In genomic region chr5:67605730-67606585, GRCh38 we compare ENCODE assay signal across 1 cellular context.
A peak's percentile ranks its signal among the peaks of the same experiment; 100 is the strongest.
TF ChIP-seq lines count a peak whose summit lies in the region.

No MANE protein-coding gene starts in this region.

TF ChIP-seq in HepG2, 621 proteins besides CTCF, POLR2A, EP300 and RAD21 (continued from another document and continues in another):
- TF ChIP-seq ZUFSP (CRISPR knock-in tag; IDR thresholded peaks at IDR 0.05; ENCODE audit: borderline replicate concordance), result no peak
- no peak for TF ChIP-seq ZNF567 (CRISPR knock-in tag; IDR thresholded peaks at IDR 0.05; ENCODE audit: borderline replicate concordance)
- TF ChIP-seq CEBPB (IDR thresholded peaks at IDR 0.05; ENCODE audit: borderline replicate concordance, low read depth, low read length), result no peak
- TF ChIP-seq TEAD2 (CRISPR knock-in tag; IDR thresholded peaks at IDR 0.05), result no peak
- no peak for TF ChIP-seq PHF8 (CRISPR knock-in tag; IDR thresholded peaks at IDR 0.05)
- no peak for TF ChIP-seq ATF7-NPFF (CRISPR knock-in tag; IDR thresholded peaks at IDR 0.05; ENCODE audit: low read depth)
- TF ChIP-seq ZBTB1 (CRISPR knock-in tag; IDR thresholded peaks at IDR 0.05; ENCODE audit: borderline replicate concordance), result no peak
- TF ChIP-seq ZNF687 (CRISPR knock-in tag; IDR thresholded peaks at IDR 0.05), result no peak
- no peak for TF ChIP-seq ZNF275 (CRISPR knock-in tag; IDR thresholded peaks at IDR 0.05; ENCODE audit: borderline replicate concordance)
- TF ChIP-seq MLLT10 (CRISPR knock-in tag; IDR thresholded peaks at IDR 0.05), result no peak
- 0 out of 2 replicates have a peak, but pooled peaks have one; percentile 24 for TF ChIP-seq ZSCAN29 (CRISPR knock-in tag; conservative IDR thresholded peaks at IDR 0.05)
- TF ChIP-seq NCOR1 (IDR thresholded peaks at IDR 0.05; ENCODE audit: borderline replicate concordance, low read length), result peak; percentile 72; the same call in 1 of the 2 replicates
- no peak for TF ChIP-seq KLF16 (CRISPR knock-in tag; IDR thresholded peaks at IDR 0.05)
- no peak for TF ChIP-seq NRL (CRISPR knock-in tag; IDR thresholded peaks at IDR 0.05; ENCODE audit: borderline replicate concordance)
- no peak for TF ChIP-seq ZKSCAN1 (IDR thresholded peaks at IDR 0.05; ENCODE audit: low read length)
- TF ChIP-seq SALL1 (CRISPR knock-in tag; IDR thresholded peaks at IDR 0.05), result peak; percentile 81
- TF ChIP-seq SRSF1 (optimal IDR thresholded peaks at IDR 0.05; ENCODE audit: low read depth, low read length), result no peak
- TF ChIP-seq HNF4G (IDR thresholded peaks at IDR 0.05; ENCODE audit: borderline replicate concordance, low read depth, low read length), result peak; percentile 90
- TF ChIP-seq HNF4G (CRISPR knock-in tag; IDR thresholded peaks at IDR 0.05; ENCODE audit: borderline replicate concordance, low read depth), result peak; percentile 67; the same call in 1 of the 2 replicates
- TF ChIP-seq STAG1 (CRISPR knock-in tag; IDR thresholded peaks at IDR 0.05), result 0 out of 2 replicates have a peak, but pooled peaks have one; percentile 4
- no peak for TF ChIP-seq RFXAP (CRISPR knock-in tag; IDR thresholded peaks at IDR 0.05; ENCODE audit: borderline replicate concordance)
- no peak for TF ChIP-seq ZMAT3 (CRISPR knock-in tag; conservative IDR thresholded peaks at IDR 0.05)
- TF ChIP-seq FIP1L1 (IDR thresholded peaks at IDR 0.05; ENCODE audit: borderline replicate concordance, insufficient read depth, low read depth, low read length), result no peak
- no peak for TF ChIP-seq MLXIP (CRISPR knock-in tag; IDR thresholded peaks at IDR 0.05; ENCODE audit: borderline replicate concordance)
- TF ChIP-seq MATR3 (CRISPR knock-in tag; IDR thresholded peaks at IDR 0.05), result no peak
- no peak for TF ChIP-seq ZNF33A (CRISPR knock-in tag; IDR thresholded peaks at IDR 0.05; ENCODE audit: borderline replicate concordance)
- no peak for TF ChIP-seq ZNF253 (CRISPR knock-in tag; IDR thresholded peaks at IDR 0.05; ENCODE audit: borderline replicate concordance)
- TF ChIP-seq LRRFIP1 (CRISPR knock-in tag; conservative IDR thresholded peaks at IDR 0.05), result no peak
- TF ChIP-seq HNRNPK (IDR thresholded peaks at IDR 0.05; ENCODE audit: low read depth, low read length, poor library complexity, severe bottlenecking), result no peak
- no peak; the same call in 1 of the 2 replicates for TF ChIP-seq ZNF331 (CRISPR knock-in tag; IDR thresholded peaks at IDR 0.05)
- no peak for TF ChIP-seq KDM5A (IDR thresholded peaks at IDR 0.05; ENCODE audit: borderline replicate concordance, low read length)
- TF ChIP-seq POLR2AphosphoS2 (IDR thresholded peaks at IDR 0.05; ENCODE audit: low read depth, low read length), result no peak
- TF ChIP-seq MED13 (CRISPR knock-in tag; IDR thresholded peaks at IDR 0.05), result no peak
- no peak for TF ChIP-seq ZFP36 (IDR thresholded peaks at IDR 0.05; ENCODE audit: borderline replicate concordance, low read depth, low read length, partially characterized antibody)
- TF ChIP-seq ZNF317 (CRISPR knock-in tag; IDR thresholded peaks at IDR 0.05), result no peak
- 0 out of 2 replicates have a peak, but pooled peaks have one; percentile 20 for TF ChIP-seq ZNF160 (CRISPR knock-in tag; IDR thresholded peaks at IDR 0.05)
- TF ChIP-seq ZC3H13 (CRISPR knock-in tag; IDR thresholded peaks at IDR 0.05), result no peak
- TF ChIP-seq ZGPAT (CRISPR knock-in tag; IDR thresholded peaks at IDR 0.05), result peak; percentile 56
- peak; percentile 43; the same call in 1 of the 2 replicates for TF ChIP-seq GATAD2A (CRISPR knock-in tag; IDR thresholded peaks at IDR 0.05)
- TF ChIP-seq NR2F6 (IDR thresholded peaks at IDR 0.05), result peak; percentile 73
- TF ChIP-seq NR2F6 (CRISPR knock-in tag; IDR thresholded peaks at IDR 0.05), result peak; percentile 41; the same call in 1 of the 2 replicates
- TF ChIP-seq RFXANK (CRISPR knock-in tag; IDR thresholded peaks at IDR 0.05), result no peak
- no peak for TF ChIP-seq MYNN (CRISPR knock-in tag; IDR thresholded peaks at IDR 0.05; ENCODE audit: low read depth)
- TF ChIP-seq U2AF2 (IDR thresholded peaks at IDR 0.05; ENCODE audit: low read depth, low read length), result no peak
- TF ChIP-seq SAP130 (CRISPR knock-in tag; IDR thresholded peaks at IDR 0.05; ENCODE audit: low read depth), result peak; percentile 70
- TF ChIP-seq ARID2 (CRISPR knock-in tag; IDR thresholded peaks at IDR 0.05; ENCODE audit: borderline replicate concordance), result no peak
- no peak for TF ChIP-seq ZBED4 (CRISPR knock-in tag; IDR thresholded peaks at IDR 0.05; ENCODE audit: borderline replicate concordance)
- no peak for TF ChIP-seq PLRG1 (conservative IDR thresholded peaks at IDR 0.05)
- 0 out of 2 replicates have a peak, but pooled peaks have one; percentile 22 for TF ChIP-seq ZNF772 (CRISPR knock-in tag; IDR thresholded peaks at IDR 0.05)
- no peak for TF ChIP-seq FOXM1 (CRISPR knock-in tag; IDR thresholded peaks at IDR 0.05)
- peak; percentile 73 for TF ChIP-seq NCOA2 (CRISPR knock-in tag; IDR thresholded peaks at IDR 0.05)
- TF ChIP-seq PTBP1 (IDR thresholded peaks at IDR 0.05; ENCODE audit: low read depth, low read length, poor library complexity, severe bottlenecking), result no peak
- TF ChIP-seq KMT2B (CRISPR knock-in tag; IDR thresholded peaks at IDR 0.05), result no peak
- TF ChIP-seq ZNF563 (CRISPR knock-in tag; IDR thresholded peaks at IDR 0.05), result no peak
- 0 out of 2 replicates have a peak, but pooled peaks have one; percentile 36 for TF ChIP-seq TOPORS (CRISPR knock-in tag; IDR thresholded peaks at IDR 0.05)
